25 cellular contexts compared by ENCODE assay signal in the genomic region with DNA sequence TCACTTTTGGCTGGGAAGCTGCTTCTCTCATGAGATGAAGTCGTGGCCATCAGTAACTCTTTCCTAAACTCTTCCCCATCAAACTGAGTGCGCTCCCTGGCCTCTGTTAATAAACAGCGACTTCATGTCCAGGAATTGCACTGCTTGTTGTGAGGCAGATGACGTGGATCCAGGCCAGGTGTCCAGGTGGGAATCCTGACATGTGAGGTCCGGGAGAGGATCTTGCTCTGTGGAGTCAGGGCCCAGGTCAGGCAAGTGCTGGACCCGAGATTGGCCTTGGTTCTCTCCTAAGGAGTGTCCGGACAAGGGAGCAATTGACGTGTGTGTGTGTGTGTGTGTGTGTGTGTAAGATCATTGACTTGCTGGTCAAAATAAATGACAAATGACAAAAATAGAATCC.
"Had no signal": no experiment of that assay in that cellular context is flagged by ENCODE, and none has a peak within 500 bp of the region (broad histone marks: within the 10 kb centered on the region; RNA-seq: fewer than 3 reads in every experiment).

No MANE protein-coding gene starts in this region.

- H3K4me3 ChIP-seq: dorsolateral prefrontal cortex, esophagus muscularis mucosa, lung, mucosa of descending colon, psoas muscle, skin epidermis, spleen, transverse colon, upper lobe of right lung, vagina had no signal

- H3K27me3 Mint-ChIP-seq: central memory CD8-positive, alpha-beta T cell; natural killer cell treated with Interleukin-12 subunit alpha and Interleukin-12 subunit beta and Interleukin-15 and Interleukin-18, amount 100 ng/mL, for 72 hours; stimulated activated memory B cell treated with anti-CD40 and anti-IgM and Interleukin-4, amounts not matched to agents 10 μg/mL and 1 μg/mL and 100 μg/mL, for 72 hours had no signal

- H3K36me3 Mint-ChIP-seq: immature natural killer cell; memory B cell; mesothelial cell of epicardium; naive B cell; natural killer cell treated with Interleukin-12 subunit alpha and Interleukin-12 subunit beta and Interleukin-15 and Interleukin-18, amount 100 ng/mL, for 72 hours; stimulated activated memory B cell treated with anti-CD40 and anti-IgM and Interleukin-4, amounts not matched to agents 10 μg/mL and 1 μg/mL and 100 μg/mL, for 72 hours had no signal

- H3K4me1 Mint-ChIP-seq: central memory CD8-positive, alpha-beta T cell; immature natural killer cell; memory B cell; mesothelial cell of epicardium; naive B cell; stimulated activated memory B cell treated with anti-CD40 and anti-IgM and Interleukin-4, amounts not matched to agents 10 μg/mL and 1 μg/mL and 100 μg/mL, for 72 hours had no signal

- H3K4me3 Mint-ChIP-seq: central memory CD8-positive, alpha-beta T cell; immature natural killer cell; memory B cell; mesothelial cell of epicardium; naive B cell; natural killer cell treated with Interleukin-12 subunit alpha and Interleukin-12 subunit beta and Interleukin-15 and Interleukin-18, amount 100 ng/mL, for 72 hours; neural crest cell; stimulated activated memory B cell treated with anti-CD40 and anti-IgM and Interleukin-4, amounts not matched to agents 10 μg/mL and 1 μg/mL and 100 μg/mL, for 72 hours had no signal

- ATAC-seq: mucosa of descending colon; natural killer cell treated with Interleukin-12 subunit alpha and Interleukin-12 subunit beta and Interleukin-15 and Interleukin-18, amount 100 ng/mL, for 72 hours; psoas muscle; stimulated activated memory B cell treated with anti-CD40 and anti-IgM and Interleukin-4, amounts not matched to agents 10 μg/mL and 1 μg/mL and 100 μg/mL, for 72 hours; stimulated activated naive CD8-positive, alpha-beta T cell treated with anti-CD3 and anti-CD28 coated beads, Interleukin-15, Interleukin-2, amounts not matched to agents 100 U/mL and 50 U/mL, for 24 hours; upper lobe of right lung had no signal

- DNase-seq: effector CD4-positive, alpha-beta T cell; foreskin melanocyte; glutamatergic neuron; hypothalamus; immature natural killer cell; mucosa of descending colon; naive B cell; psoas muscle; right cardiac atrium; spleen; stimulated activated CD4-positive, alpha-beta T cell treated with anti-CD3 and anti-CD28 coated beads, Interleukin-4, amount 100 ng/mL, for 4 hours; stimulated activated naive CD8-positive, alpha-beta T cell treated with anti-CD3 and anti-CD28 coated beads, Interleukin-15, Interleukin-2, amounts not matched to agents 100 U/mL and 50 U/mL, for 24 hours; transverse colon; upper lobe of right lung had no signal

- H3K9me3 Mint-ChIP-seq: natural killer cell treated with Interleukin-12 subunit alpha and Interleukin-12 subunit beta and Interleukin-15 and Interleukin-18, amount 100 ng/mL, for 72 hours had no signal

- H3K27ac Mint-ChIP-seq: immature natural killer cell; memory B cell; mesothelial cell of epicardium; naive B cell; natural killer cell treated with Interleukin-12 subunit alpha and Interleukin-12 subunit beta and Interleukin-15 and Interleukin-18, amount 100 ng/mL, for 72 hours; stimulated activated memory B cell treated with anti-CD40 and anti-IgM and Interleukin-4, amounts not matched to agents 10 μg/mL and 1 μg/mL and 100 μg/mL, for 72 hours had no signal
